ENCODE assay signal across 4 cellular contexts in genomic region chr2:96061197-96061817, GRCh38. TPM values are rescaled to one million over a fixed set of nuclear protein-coding genes. Genes with fewer than 3 reads are reported as not detected.
"Had no signal": no experiment of that assay in that cellular context is flagged by ENCODE, and none has a peak within 500 bp of the region (broad histone marks: within the 10 kb centered on the region; RNA-seq: fewer than 3 reads in every experiment).

No MANE protein-coding gene starts in this region.

RNA-seq across cellular contexts. Expression of gene GPAT2, which starts 26.6 kb away (rescaled TPM):
- total RNA-seq: M059J, PC-3 had no signal

RNA-seq across cellular contexts. Expression of gene ADRA2B, which starts 55.1 kb away (rescaled TPM):
- total RNA-seq: IMR-90, K562, M059J, PC-3 had no signal
